9 cellular contexts compared by ENCODE assay signal in the genomic region with DNA sequence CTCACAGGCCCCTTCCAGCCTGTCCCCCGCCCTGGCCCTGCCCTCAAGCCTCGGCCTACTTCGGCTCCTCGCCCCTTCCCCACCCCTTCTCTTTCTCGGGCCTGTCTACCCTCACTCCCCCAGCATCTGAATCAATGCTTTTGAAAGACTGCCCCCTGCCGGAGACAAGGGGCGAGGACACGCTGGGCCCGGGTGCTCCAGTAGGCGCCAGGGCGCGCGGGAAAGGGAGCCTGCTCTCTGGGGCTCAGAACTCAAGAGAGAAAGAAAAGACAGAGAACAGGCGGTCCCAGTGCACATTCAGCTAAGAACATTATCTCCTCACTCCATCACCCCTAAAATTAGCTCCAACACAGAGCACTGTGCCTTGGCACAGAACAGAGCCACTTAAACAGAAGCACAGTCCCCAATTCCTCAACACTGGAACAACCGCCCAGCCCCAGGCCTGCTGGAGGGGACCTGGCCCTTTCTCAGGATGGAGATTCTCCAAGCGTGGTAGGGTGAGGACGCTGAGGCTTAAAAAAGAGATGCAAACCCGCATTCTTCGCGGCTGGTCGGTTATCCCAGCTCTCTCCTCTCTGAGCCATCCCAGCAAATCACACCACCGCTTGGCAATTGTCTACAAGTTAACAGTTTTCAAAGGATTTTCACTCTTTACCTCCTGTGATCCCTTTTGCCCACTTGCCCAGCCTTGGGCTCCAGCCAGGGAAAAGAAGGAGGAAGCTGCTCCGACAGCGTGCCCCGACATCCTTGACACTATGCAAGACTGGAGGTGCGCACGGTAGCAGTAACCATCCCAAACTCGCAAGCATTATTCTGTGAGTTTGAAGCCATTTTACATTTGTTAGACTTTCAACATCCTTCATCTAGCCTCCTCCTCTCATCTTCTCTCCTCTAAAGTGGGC. TPM values are rescaled to one million over a fixed set of nuclear protein-coding genes. Genes with fewer than 3 reads are reported as not detected.
A peak's percentile ranks its signal among the peaks of the same experiment; 100 is the strongest.
DNase-seq lines count a peak whose midpoint lies in the region; ATAC-seq and TF ChIP-seq lines count a peak whose summit lies in the region.
"Had no signal": no experiment of that assay in that cellular context is flagged by ENCODE, and none has a peak within 500 bp of the region (broad histone marks: within the 10 kb centered on the region; RNA-seq: fewer than 3 reads in every experiment).

No MANE protein-coding gene starts in this region.

- H3F3A ChIP-seq in PC-3 (ENCODE audit: low read length, unreplicated experiment) = no peaks in the 10 kb centered on the region

- H3K27ac ChIP-seq in PC-3 (ENCODE audit: low read length) (no peak overlapping the region), esophagus squamous epithelium (peak overlapping the region in 3 of 4 donors; percentile 26 to 72 (median 46))

- intact Hi-C loops in PC-3 (cut with micrococcal nuclease) (loop anchor here (2.0 to 5.0 kb wide), 2 partner anchors 87 to 105 kb away; a partner anchor contains a TSS), esophagus squamous epithelium (cut with DNase I) (loop anchor here (5.0 to 10.0 kb wide), 2 partner anchors 130 to 217 kb away; a partner anchor contains a TSS)

- H3K9me3 ChIP-seq in PC-3 (ENCODE audit: low read length) = no peaks in the 10 kb centered on the region
- no peaks in the 10 kb centered on the region for H3K9me3 ChIP-seq in esophagus squamous epithelium

- TF ChIP-seq CTCF in PC-3 (conservative IDR thresholded peaks at IDR 0.05; ENCODE audit: low read depth, low read length) (peak; percentile 94), esophagus squamous epithelium (IDR thresholded peaks at IDR 0.05) (peak; percentile 83 to 94 (median 92))

- H3K9me2 ChIP-seq in PC-3 (replicated peaks; ENCODE audit: low read length) = no peaks in the 10 kb centered on the region

- peaks cover 40% of the 10 kb centered on the region for H3K4me1 Mint-ChIP-seq in activated T-cell treated with anti-CD3 and anti-CD28 coated beads, Interleukin-2, amount 50 U/mL, for 4 hours (ENCODE audit: low read depth)

- peaks cover 2% of the 10 kb centered on the region for H3K36me3 Mint-ChIP-seq in activated T-cell treated with anti-CD3 and anti-CD28 coated beads, Interleukin-2, amount 50 U/mL, for 4 hours (ENCODE audit: insufficient read depth)

- no TSS peak for BruUV-seq in PC-3 (replicated peaks; lab: Mats Ljungman, UMichigan)

- 26 to 29% methylated on average over 19 to 20 of the region's 28 CpGs for WGBS in esophagus squamous epithelium, 2 donors

- H3K4me3 Mint-ChIP-seq in activated T-cell treated with anti-CD3 and anti-CD28 coated beads, Interleukin-2, amount 50 U/mL, for 4 hours = peak overlapping the region; percentile 95

- H3K4me2 ChIP-seq in PC-3 (ENCODE audit: low read length) = peak overlapping the region; percentile 90

- peaks cover 54% of the 10 kb centered on the region for H3K79me2 ChIP-seq in PC-3 (ENCODE audit: low read length)

- DNase-seq in Daoy (ENCODE audit: low read depth) = peak; percentile 84
- DNase-seq in HT-29 (ENCODE audit: low spot score) = peak; percentile 88
- peak; percentile 78 for DNase-seq in PC-3
- peak; percentile 81 for DNase-seq in activated T-cell treated with anti-CD3 and anti-CD28 coated beads, Interleukin-2, amount 50 U/mL, for 4 hours
- DNase-seq in esophagus squamous epithelium (lab: John Stamatoyannopoulos, UW) = no peak
- DNase-seq in myocyte (ENCODE audit: low read depth) = peak; percentile 87
- DNase-seq in stimulated activated CD8-positive, alpha-beta memory T cell treated with anti-CD3 and anti-CD28 coated beads, Interleukin-7, amount 100 ng/mL, for 48 hours (ENCODE audit: extremely low read depth in 1 of 2, low read depth in 1 of 2) = peak; percentile 62 to 65

- H4K20me1 ChIP-seq in PC-3 (ENCODE audit: low read length) = peaks cover 5% of the 10 kb centered on the region

- H3K4me1 ChIP-seq in PC-3 (ENCODE audit: insufficient read depth, low read length) = peaks cover 12% of the 10 kb centered on the region
- peaks cover 21 to 65% (median 49%) of the 10 kb centered on the region in 3 donors for H3K4me1 ChIP-seq in esophagus squamous epithelium

- H3K27me3 Mint-ChIP-seq in activated T-cell treated with anti-CD3 and anti-CD28 coated beads, Interleukin-2, amount 50 U/mL, for 4 hours (ENCODE audit: low read depth) = no peaks in the 10 kb centered on the region

- peak overlapping the region; percentile 91 for H3K9ac ChIP-seq in PC-3 (ENCODE audit: low read length)

- CTCF ChIA-PET in PC-3 (lab: Charles Lee) = interaction anchor here (0.5 to 1.4 kb wide), 4 partner anchors 14 to 126 kb away, joined by 4 to 15 read pairs (median 8); no protein-coding TSS in a partner anchor

- no peak for TF ChIP-seq POLR2A in esophagus squamous epithelium (IDR thresholded peaks at IDR 0.05)

- H3K27me3 ChIP-seq in PC-3 (ENCODE audit: low read length) = no peaks in the 10 kb centered on the region
- H3K27me3 ChIP-seq in esophagus squamous epithelium = no peaks in the 10 kb centered on the region

- H3K4me3 ChIP-seq in PC-3 (ENCODE audit: low read length) (peak overlapping the region; percentile 96), esophagus squamous epithelium (peak overlapping the region in 3 of 4 donors; percentile 71 to 99 (median 99))

- H3K36me3 ChIP-seq in PC-3 (ENCODE audit: low read depth, low read length) = peaks cover 4% of the 10 kb centered on the region
- peaks cover 12 to 33% (median 17%) of the 10 kb centered on the region in 3 donors for H3K36me3 ChIP-seq in esophagus squamous epithelium

- POLR2A ChIA-PET in PC-3 (lab: Charles Lee; ENCODE audit: unreplicated experiment) = interaction anchor here (0.7 kb wide), 1 partner anchor 19 kb away, joined by 6 read pairs; a partner anchor contains a TSS

- ATAC-seq in PC-3 = peak; percentile 75
- peak; percentile 73 to 77 for ATAC-seq in activated T-cell treated with anti-CD3 and anti-CD28 coated beads, Interleukin-2, amount 50 U/mL, for 4 hours
- ATAC-seq in GM19328 (IDR thresholded peaks at IDR 0.05; ENCODE audit: unreplicated experiment) = no peak

- H3K9me3 Mint-ChIP-seq in activated T-cell treated with anti-CD3 and anti-CD28 coated beads, Interleukin-2, amount 50 U/mL, for 4 hours = no peaks in the 10 kb centered on the region

- no peak overlapping the region for H2AFZ ChIP-seq in PC-3 (ENCODE audit: low read length)

RNA-seq across cellular contexts. Expression of a gene that starts 2.1 kb away (rescaled TPM):
- total RNA-seq in Daoy (2014; rRNA removed; shearing (Covaris generic)) = 12.0 and 27.3 TPM in 2 replicates
- 44.6 and 46.9 TPM in 2 replicates for total RNA-seq in HT-29 (2014; rRNA removed; shearing (Covaris generic))
- total RNA-seq in PC-3 (2014; rRNA removed) (25.9 and 26.6 TPM in 2 replicates), esophagus squamous epithelium (10 to 100 TPM in 3 of 4 donors, 1 to 10 TPM in 1; 8.0 to 24.2 (median 13.8) TPM), myocyte (25.8 and 30.4 TPM in 2 replicates)
- 10 to 100 TPM; 56.2 to 88.3 (median 58.0) TPM for total RNA-seq in activated T-cell treated with anti-CD3 and anti-CD28 coated beads, Interleukin-2, amount 50 U/mL, for 4 hours
- 21.1 TPM for polyA plus RNA-seq in myocyte (2012)

RNA-seq across cellular contexts. Expression of a gene that starts 14.0 kb away (rescaled TPM):
- total RNA-seq in Daoy (2014; rRNA removed; shearing (Covaris generic)) = 146 and 197 TPM in 2 replicates
- total RNA-seq in HT-29 (2014; rRNA removed; shearing (Covaris generic)) = 222 and 231 TPM in 2 replicates
- total RNA-seq in PC-3 (2014; rRNA removed) (151 and 154 TPM in 2 replicates), esophagus squamous epithelium (10 to 100 TPM; 28.0 to 36.7 (median 30.0) TPM), myocyte (36.2 and 46.9 TPM in 2 replicates)
- total RNA-seq in activated T-cell treated with anti-CD3 and anti-CD28 coated beads, Interleukin-2, amount 50 U/mL, for 4 hours = 100 to 1,000 TPM in 1 of 3 donors, 10 to 100 TPM in 2; 77.3 to 106 (median 85.9) TPM
- polyA plus RNA-seq in myocyte (2012) = 53.5 TPM

RNA-seq across cellular contexts. Expression of a gene that starts 18.4 kb away (rescaled TPM):
- total RNA-seq in Daoy (2014; rRNA removed; shearing (Covaris generic)) = 58.9 and 77.1 TPM in 2 replicates
- total RNA-seq in HT-29 (2014; rRNA removed; shearing (Covaris generic)) = 272 and 317 TPM in 2 replicates
- total RNA-seq in PC-3 (2014; rRNA removed) = 164 and 227 TPM in 2 replicates
- 100 to 1,000 TPM; 209 to 231 (median 215) TPM for total RNA-seq in activated T-cell treated with anti-CD3 and anti-CD28 coated beads, Interleukin-2, amount 50 U/mL, for 4 hours
- total RNA-seq in esophagus squamous epithelium = 100 to 1,000 TPM; 186 to 306 (median 226) TPM
- 96.5 and 115 TPM in 2 replicates for total RNA-seq in myocyte
- polyA plus RNA-seq in myocyte (2012) = 412 TPM

RNA-seq across cellular contexts. Expression of a gene that starts 28.3 kb away (rescaled TPM):
- not detected in 2 replicates for total RNA-seq in Daoy (2014; rRNA removed; shearing (Covaris generic))
- total RNA-seq in HT-29 (2014; rRNA removed; shearing (Covaris generic)) = not detected in 2 replicates
- total RNA-seq in PC-3 (2014; rRNA removed) (not detected in 2 replicates), esophagus squamous epithelium (not detected), myocyte (0.16 and 0.88 TPM in 2 replicates)
- not detected for total RNA-seq in activated T-cell treated with anti-CD3 and anti-CD28 coated beads, Interleukin-2, amount 50 U/mL, for 4 hours
- 0.18 TPM for polyA plus RNA-seq in myocyte (2012)
- total RNA-seq: subcutaneous adipose tissue had no signal

RNA-seq across cellular contexts. Expression of a gene that starts 35.7 kb away (rescaled TPM):
- total RNA-seq in Daoy (2014; rRNA removed; shearing (Covaris generic)) = not detected in 2 replicates
- 0.13 TPM in 1 of 2 replicates, not detected in the other for total RNA-seq in HT-29 (2014; rRNA removed; shearing (Covaris generic))
- total RNA-seq in PC-3 (2014; rRNA removed) = not detected in 2 replicates
- total RNA-seq in activated T-cell treated with anti-CD3 and anti-CD28 coated beads, Interleukin-2, amount 50 U/mL, for 4 hours = not detected
- total RNA-seq in esophagus squamous epithelium = not detected
- not detected in 2 replicates for total RNA-seq in myocyte
- polyA plus RNA-seq in myocyte (2012) = not detected
- total RNA-seq: subcutaneous adipose tissue had no signal
